8 cellular contexts compared by ENCODE assay signal in the genomic region with DNA sequence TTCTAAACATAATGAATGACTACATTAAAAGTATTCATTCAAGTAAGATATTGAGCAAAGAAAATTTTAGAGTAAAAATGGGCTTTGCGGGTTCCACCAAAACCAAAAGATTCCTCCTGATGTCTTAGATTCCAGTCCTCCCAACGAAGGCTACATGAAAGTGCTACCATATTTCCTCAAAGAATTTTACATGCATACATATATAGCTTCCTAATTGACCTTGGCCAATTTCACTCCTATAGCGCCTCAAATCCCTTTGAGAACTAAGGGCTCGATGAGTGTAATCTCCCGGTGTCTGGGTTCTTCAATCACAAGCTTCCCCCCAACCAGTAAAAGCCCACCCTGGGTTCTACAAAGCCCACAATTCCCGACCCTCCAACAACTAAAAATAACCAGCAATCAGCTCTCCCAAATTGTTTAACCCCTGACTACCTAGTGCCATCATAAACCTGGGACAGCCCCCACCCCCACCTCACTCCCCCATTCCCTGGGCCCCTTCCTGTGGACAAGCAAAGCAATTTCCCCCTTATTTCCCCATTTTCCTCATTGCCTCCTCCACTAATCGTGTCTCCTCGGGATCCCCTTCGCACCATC. TPM values are rescaled to one million over a fixed set of nuclear protein-coding genes. Genes with fewer than 3 reads are reported as not detected.
A peak's percentile ranks its signal among the peaks of the same experiment; 100 is the strongest.
DNase-seq lines count a peak whose midpoint lies in the region; ATAC-seq and TF ChIP-seq lines count a peak whose summit lies in the region.

No MANE protein-coding gene starts in this region.

- H3K36me3 ChIP-seq in GM06990 (ENCODE audit: control insufficient read depth, insufficient read depth, low read length) (no peaks in the 10 kb centered on the region), RWPE2 (ENCODE audit: low read depth) (no peaks in the 10 kb centered on the region), esophagus muscularis mucosa (no peaks in the 10 kb centered on the region), prostate gland (no peaks in the 10 kb centered on the region)

- no peaks in the 10 kb centered on the region for H3K9me3 ChIP-seq in RWPE2 (ENCODE audit: severe bottlenecking)
- H3K9me3 ChIP-seq in esophagus muscularis mucosa: no peaks in the 10 kb centered on the region
- H3K9me3 ChIP-seq in prostate gland: no peaks in the 10 kb centered on the region

- H3K4me3 ChIP-seq in GM06990 (replicated peaks; ENCODE audit: low read depth, low read length) (peak overlapping the region; percentile 70), RWPE2 (ENCODE audit: severe bottlenecking) (peak overlapping the region; percentile 100), esophagus muscularis mucosa (peak overlapping the region; percentile 82 to 92 (median 88)), prostate gland (peak overlapping the region; percentile 88 to 97)

- intact Hi-C loops in esophagus muscularis mucosa (cut with DNase I): loop anchor here (5.0 kb wide), 1 partner anchor 130 kb away; no protein-coding TSS in a partner anchor
- intact Hi-C loops in prostate gland (cut with DNase I): loop anchor here (2.0 kb wide), 1 partner anchor 216 kb away; no protein-coding TSS in a partner anchor

- TF ChIP-seq CTCF in GM06990 (IDR thresholded peaks at IDR 0.05; ENCODE audit: insufficient read depth, low read length, poor library complexity, severe bottlenecking) (no peak), RWPE2 (IDR thresholded peaks at IDR 0.05; ENCODE audit: poor library complexity, severe bottlenecking) (no peak), esophagus muscularis mucosa (IDR thresholded peaks at IDR 0.05) (no peak), prostate gland (IDR thresholded peaks at IDR 0.05) (no peak)

- H3K27me3 ChIP-seq in GM06990 (replicated peaks; ENCODE audit: control insufficient read depth, insufficient read depth, low read length) (no peaks in the 10 kb centered on the region), RWPE2 (ENCODE audit: insufficient read depth, poor library complexity, severe bottlenecking) (no peaks in the 10 kb centered on the region), esophagus muscularis mucosa (no peaks in the 10 kb centered on the region), prostate gland (replicated peaks; ENCODE audit: insufficient read depth) (no peaks in the 10 kb centered on the region)

- 23% methylated on average over 9 of the region's 9 CpGs for WGBS in esophagus muscularis mucosa
- WGBS in prostate gland: 51% methylated on average over 9 of the region's 9 CpGs

- peaks cover 12% of the 10 kb centered on the region for H3K4me1 ChIP-seq in RWPE2 (ENCODE audit: insufficient read depth, poor library complexity, severe bottlenecking)
- H3K4me1 ChIP-seq in esophagus muscularis mucosa: peaks cover 32 to 68% (median 63%) of the 10 kb centered on the region in 4 donors
- no peaks in the 10 kb centered on the region for H3K4me1 ChIP-seq in prostate gland (replicated peaks)

- H3K27ac ChIP-seq in RWPE2 (ENCODE audit: poor library complexity, severe bottlenecking) (peak overlapping the region; percentile 73), esophagus muscularis mucosa (replicated peaks in 1 of 4) (peak overlapping the region; percentile 98 to 99 (median 99)), prostate gland (peak overlapping the region; percentile 91 to 96)

- no peak for DNase-seq in GM06990 (ENCODE audit: extremely low read depth, insufficient read length)
- DNase-seq in RWPE2 (ENCODE audit: low spot score): no peak
- no peak for DNase-seq in esophagus muscularis mucosa (ENCODE audit: extremely low spot score)
- DNase-seq in prostate gland (ENCODE audit: low spot score): no peak
- no peak for DNase-seq in DMS79 treated with DMSO at 0.1 percent for 48 hours (lab: John Stamatoyannopoulos, UW)
- no peak for DNase-seq in SHP77 treated with DMSO at 0.1 percent for 48 hours (lab: John Stamatoyannopoulos, UW)
- DNase-seq in amniotic stem cell (lab: John Stamatoyannopoulos, UW): no peak

- no peak for TF ChIP-seq EP300 in esophagus muscularis mucosa (IDR thresholded peaks at IDR 0.05)

- ATAC-seq in RWPE2 (ENCODE audit: low read depth) (no peak), HG02763 (IDR thresholded peaks at IDR 0.05; ENCODE audit: unreplicated experiment) (no peak)

- TF ChIP-seq POLR2A in esophagus muscularis mucosa (IDR thresholded peaks at IDR 0.05; ENCODE audit: low read depth) (no peak), prostate gland (IDR thresholded peaks at IDR 0.05) (no peak)

RNA-seq across cellular contexts. Expression of a gene that starts 1.2 kb away (rescaled TPM):
- 10 to 100 TPM; 39.5 to 53.5 (median 42.3) TPM for total RNA-seq in esophagus muscularis mucosa
- total RNA-seq in prostate gland: 10 to 100 TPM; 26.2 to 77.6 TPM

RNA-seq across cellular contexts. Expression of a gene that starts 47.0 kb away (rescaled TPM):
- total RNA-seq in esophagus muscularis mucosa (10 to 100 TPM; 40.3 to 63.0 (median 47.4) TPM), prostate gland (100 to 1,000 TPM in 1 of 2 donors, 10 to 100 TPM in 1; 72.5 to 126 TPM)
